Comparison of ENCODE assay signal across 1 cellular context in the genomic region with DNA sequence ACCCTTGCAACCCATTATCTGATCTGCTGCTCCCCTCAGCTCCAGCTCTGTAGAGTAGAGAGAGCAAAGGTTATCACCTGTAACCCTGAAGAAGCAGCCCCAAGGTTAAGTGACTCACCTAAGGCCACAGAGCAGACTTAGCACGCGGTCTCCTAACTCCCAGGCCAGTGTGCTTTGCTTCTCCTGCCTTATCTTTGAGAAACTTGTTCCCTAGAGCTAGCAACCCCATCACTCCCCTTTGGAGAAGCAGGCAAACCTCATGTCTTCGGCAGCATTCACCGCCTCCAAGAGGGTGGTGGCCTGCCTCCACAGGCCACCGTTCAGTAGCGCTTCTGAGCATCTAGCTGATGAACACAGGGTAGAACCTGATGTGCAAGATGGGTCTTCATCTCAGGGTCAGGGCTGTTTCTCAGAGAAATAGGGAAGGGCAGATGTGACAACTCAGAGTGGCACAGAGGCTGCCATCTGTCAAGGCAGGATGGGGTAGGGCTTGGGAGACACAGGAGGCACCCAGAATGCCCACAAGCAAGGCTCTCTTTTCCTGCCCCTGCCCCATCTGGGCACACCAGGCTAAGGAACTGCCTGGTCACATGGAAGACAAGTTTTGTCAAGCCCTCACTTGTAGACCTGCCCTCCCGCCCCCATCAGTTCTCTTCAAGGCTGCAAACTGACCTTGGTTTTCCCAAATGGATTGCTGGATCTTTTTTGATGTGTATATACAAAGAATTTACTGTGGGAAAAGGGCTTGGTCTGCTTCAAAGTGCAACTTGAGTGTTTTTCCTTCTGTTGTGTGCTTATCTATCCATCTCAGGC.
TF ChIP-seq lines count a peak whose summit lies in the region.

No MANE protein-coding gene starts in this region.

TF ChIP-seq in K562, 482 proteins besides CTCF, POLR2A, EP300 and RAD21 (continued from another document and continues in another):
- TF ChIP-seq, protein P1, sequence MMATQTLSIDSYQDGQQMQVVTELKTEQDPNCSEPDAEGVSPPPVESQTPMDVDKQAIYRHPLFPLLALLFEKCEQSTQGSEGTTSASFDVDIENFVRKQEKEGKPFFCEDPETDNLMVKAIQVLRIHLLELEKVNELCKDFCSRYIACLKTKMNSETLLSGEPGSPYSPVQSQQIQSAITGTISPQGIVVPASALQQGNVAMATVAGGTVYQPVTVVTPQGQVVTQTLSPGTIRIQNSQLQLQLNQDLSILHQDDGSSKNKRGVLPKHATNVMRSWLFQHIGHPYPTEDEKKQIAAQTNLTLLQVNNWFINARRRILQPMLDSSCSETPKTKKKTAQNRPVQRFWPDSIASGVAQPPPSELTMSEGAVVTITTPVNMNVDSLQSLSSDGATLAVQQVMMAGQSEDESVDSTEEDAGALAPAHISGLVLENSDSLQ (IDR thresholded peaks at IDR 0.05): no peak
- 0 out of 2 replicates have a peak, but pooled peaks have one; percentile 11 for TF ChIP-seq BCOR (IDR thresholded peaks at IDR 0.05)
- TF ChIP-seq C11orf30 (IDR thresholded peaks at IDR 0.05; ENCODE audit: low read depth): no peak
- TF ChIP-seq SMARCC2 (IDR thresholded peaks at IDR 0.05; ENCODE audit: low read depth): 0 out of 2 replicates have a peak, but pooled peaks have one; percentile 52
- no peak for TF ChIP-seq HNRNPK (IDR thresholded peaks at IDR 0.05; ENCODE audit: low read depth, low read length, poor library complexity, severe bottlenecking)
- no peak for TF ChIP-seq PCBP2 (IDR thresholded peaks at IDR 0.05; ENCODE audit: low read depth, low read length, poor library complexity, severe bottlenecking)
- no peak for TF ChIP-seq ZNF121 (CRISPR knock-in tag; conservative IDR thresholded peaks at IDR 0.05)
- no peak for TF ChIP-seq DEAF1 (CRISPR knock-in tag; IDR thresholded peaks at IDR 0.05)
- no peak for TF ChIP-seq TAF1 (IDR thresholded peaks at IDR 0.05; ENCODE audit: control insufficient read depth, extremely low read depth, insufficient read depth, low read length, severe bottlenecking)
- no peak for TF ChIP-seq CEBPB (tag; IDR thresholded peaks at IDR 0.05)
- no peak for TF ChIP-seq RBM25 (IDR thresholded peaks at IDR 0.05; ENCODE audit: low read depth, low read length, severe bottlenecking)
- no peak for TF ChIP-seq SREBF1 (IDR thresholded peaks at IDR 0.05; ENCODE audit: borderline replicate concordance, low read depth, low read length)
- TF ChIP-seq JUN (IDR thresholded peaks at IDR 0.05; ENCODE audit: borderline replicate concordance, low read depth, low read length): peak; percentile 81
- TF ChIP-seq JUN (CRISPR knock-in tag; IDR thresholded peaks at IDR 0.05; ENCODE audit: borderline replicate concordance): no peak
- no peak for TF ChIP-seq ZNF449 (CRISPR knock-in tag; IDR thresholded peaks at IDR 0.05)
- no peak for TF ChIP-seq GTF2A2 (tag; IDR thresholded peaks at IDR 0.05)
- no peak for TF ChIP-seq ATF1 (CRISPR knock-in tag; IDR thresholded peaks at IDR 0.05)
- no peak for TF ChIP-seq ATF1 (tag; IDR thresholded peaks at IDR 0.05)
- TF ChIP-seq ARID3A (IDR thresholded peaks at IDR 0.05; ENCODE audit: borderline replicate concordance, low read depth, low read length): no peak
- peak; percentile 83 for TF ChIP-seq L3MBTL2 (IDR thresholded peaks at IDR 0.05)
- TF ChIP-seq ZNF263 (CRISPR knock-in tag; IDR thresholded peaks at IDR 0.05; ENCODE audit: borderline replicate concordance): no peak
- no peak for TF ChIP-seq ZNF280A (IDR thresholded peaks at IDR 0.05; ENCODE audit: low read depth, partially characterized antibody)
- 0 out of 4 replicates have a peak, but pooled peaks of 1 of the 2 experiments have one; percentile 36 for TF ChIP-seq TRIM24 (IDR thresholded peaks at IDR 0.05)
- peak; percentile 59 for TF ChIP-seq POLR2AphosphoS5 (IDR thresholded peaks at IDR 0.05; ENCODE audit: control insufficient read depth, insufficient read depth, low read depth, low read length)
- no peak for TF ChIP-seq ZNF57 (CRISPR knock-in tag; IDR thresholded peaks at IDR 0.05)
- TF ChIP-seq, protein P2, sequence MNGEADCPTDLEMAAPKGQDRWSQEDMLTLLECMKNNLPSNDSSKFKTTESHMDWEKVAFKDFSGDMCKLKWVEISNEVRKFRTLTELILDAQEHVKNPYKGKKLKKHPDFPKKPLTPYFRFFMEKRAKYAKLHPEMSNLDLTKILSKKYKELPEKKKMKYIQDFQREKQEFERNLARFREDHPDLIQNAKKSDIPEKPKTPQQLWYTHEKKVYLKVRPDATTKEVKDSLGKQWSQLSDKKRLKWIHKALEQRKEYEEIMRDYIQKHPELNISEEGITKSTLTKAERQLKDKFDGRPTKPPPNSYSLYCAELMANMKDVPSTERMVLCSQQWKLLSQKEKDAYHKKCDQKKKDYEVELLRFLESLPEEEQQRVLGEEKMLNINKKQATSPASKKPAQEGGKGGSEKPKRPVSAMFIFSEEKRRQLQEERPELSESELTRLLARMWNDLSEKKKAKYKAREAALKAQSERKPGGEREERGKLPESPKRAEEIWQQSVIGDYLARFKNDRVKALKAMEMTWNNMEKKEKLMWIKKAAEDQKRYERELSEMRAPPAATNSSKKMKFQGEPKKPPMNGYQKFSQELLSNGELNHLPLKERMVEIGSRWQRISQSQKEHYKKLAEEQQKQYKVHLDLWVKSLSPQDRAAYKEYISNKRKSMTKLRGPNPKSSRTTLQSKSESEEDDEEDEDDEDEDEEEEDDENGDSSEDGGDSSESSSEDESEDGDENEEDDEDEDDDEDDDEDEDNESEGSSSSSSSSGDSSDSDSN (IDR thresholded peaks at IDR 0.05; ENCODE audit: borderline replicate concordance in 1 of 2, low read depth in 2 of 2, low read length in 2 of 2): 0 out of 4 replicates have a peak, but pooled peaks of 1 of the 2 experiments have one; percentile 46
- no peak for TF ChIP-seq ZFPM2 (CRISPR knock-in tag; IDR thresholded peaks at IDR 0.05)
- TF ChIP-seq, protein P3, sequence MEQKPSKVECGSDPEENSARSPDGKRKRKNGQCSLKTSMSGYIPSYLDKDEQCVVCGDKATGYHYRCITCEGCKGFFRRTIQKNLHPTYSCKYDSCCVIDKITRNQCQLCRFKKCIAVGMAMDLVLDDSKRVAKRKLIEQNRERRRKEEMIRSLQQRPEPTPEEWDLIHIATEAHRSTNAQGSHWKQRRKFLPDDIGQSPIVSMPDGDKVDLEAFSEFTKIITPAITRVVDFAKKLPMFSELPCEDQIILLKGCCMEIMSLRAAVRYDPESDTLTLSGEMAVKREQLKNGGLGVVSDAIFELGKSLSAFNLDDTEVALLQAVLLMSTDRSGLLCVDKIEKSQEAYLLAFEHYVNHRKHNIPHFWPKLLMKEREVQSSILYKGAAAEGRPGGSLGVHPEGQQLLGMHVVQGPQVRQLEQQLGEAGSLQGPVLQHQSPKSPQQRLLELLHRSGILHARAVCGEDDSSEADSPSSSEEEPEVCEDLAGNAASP (IDR thresholded peaks at IDR 0.05): no peak
- no peak for TF ChIP-seq ZNF384 (IDR thresholded peaks at IDR 0.05; ENCODE audit: low read depth, low read length)
- TF ChIP-seq FOXK1 (CRISPR knock-in tag; IDR thresholded peaks at IDR 0.05; ENCODE audit: borderline replicate concordance): no peak
- TF ChIP-seq SUPT5H (IDR thresholded peaks at IDR 0.05): no peak
- no peak for TF ChIP-seq SAP30 (IDR thresholded peaks at IDR 0.05; ENCODE audit: borderline replicate concordance, insufficient read depth, low read depth, low read length, poor library complexity, severe bottlenecking)
- no peak for TF ChIP-seq MEIS2 (IDR thresholded peaks at IDR 0.05; ENCODE audit: partially characterized antibody)
- TF ChIP-seq, protein P4, sequence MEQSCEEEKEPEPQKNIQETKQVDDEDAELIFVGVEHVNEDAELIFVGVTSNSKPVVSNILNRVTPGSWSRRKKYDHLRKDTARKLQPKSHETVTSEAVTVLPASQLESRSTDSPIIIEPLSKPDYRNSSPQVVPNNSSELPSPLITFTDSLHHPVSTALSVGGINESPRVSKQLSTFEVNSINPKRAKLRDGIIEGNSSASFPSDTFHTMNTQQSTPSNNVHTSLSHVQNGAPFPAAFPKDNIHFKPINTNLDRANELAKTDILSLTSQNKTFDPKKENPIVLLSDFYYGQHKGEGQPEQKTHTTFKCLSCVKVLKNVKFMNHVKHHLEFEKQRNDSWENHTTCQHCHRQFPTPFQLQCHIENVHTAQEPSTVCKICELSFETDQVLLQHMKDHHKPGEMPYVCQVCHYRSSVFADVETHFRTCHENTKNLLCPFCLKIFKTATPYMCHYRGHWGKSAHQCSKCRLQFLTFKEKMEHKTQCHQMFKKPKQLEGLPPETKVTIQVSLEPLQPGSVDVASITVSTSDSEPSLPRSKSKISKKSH (CRISPR knock-in tag; IDR thresholded peaks at IDR 0.05): no peak
- no peak for TF ChIP-seq TOE1 (IDR thresholded peaks at IDR 0.05; ENCODE audit: borderline replicate concordance)
- TF ChIP-seq TOE1 (CRISPR knock-in tag; IDR thresholded peaks at IDR 0.05; ENCODE audit: borderline replicate concordance, low read depth): peak; percentile 27; the same call in 1 of the 2 replicates
- no peak; a peak in 1 of 4 replicates for TF ChIP-seq NRF1 (conservative IDR thresholded peaks at IDR 0.05 in 1 of 2, IDR thresholded peaks at IDR 0.05 in 1 of 2)
- TF ChIP-seq HNRNPL (IDR thresholded peaks at IDR 0.05; ENCODE audit: low read depth, low read length): no peak
- no peak for TF ChIP-seq TGIF2 (CRISPR knock-in tag; IDR thresholded peaks at IDR 0.05)
- TF ChIP-seq NFE2 (IDR thresholded peaks at IDR 0.05; ENCODE audit: low read depth): no peak
- no peak for TF ChIP-seq CBX5 (IDR thresholded peaks at IDR 0.05; ENCODE audit: borderline replicate concordance, low read depth)
- no peak for TF ChIP-seq ZNF324 (CRISPR knock-in tag; IDR thresholded peaks at IDR 0.05)
- peak; percentile 30 to 69; a peak in 2 of 4 replicates for TF ChIP-seq MNT (conservative IDR thresholded peaks at IDR 0.05)
- TF ChIP-seq LCOR (CRISPR knock-in tag; IDR thresholded peaks at IDR 0.05): peak; percentile 42; the same call in 1 of the 2 replicates
- TF ChIP-seq NFXL1 (CRISPR knock-in tag; IDR thresholded peaks at IDR 0.05): no peak
- TF ChIP-seq BRCA1 (IDR thresholded peaks at IDR 0.05): no peak
- TF ChIP-seq BRCA1 (CRISPR knock-in tag; IDR thresholded peaks at IDR 0.05): no peak
- TF ChIP-seq ZNF717 (CRISPR knock-in tag; IDR thresholded peaks at IDR 0.05): no peak
- TF ChIP-seq PTBP1 (IDR thresholded peaks at IDR 0.05; ENCODE audit: low read depth, low read length): no peak
- no peak for TF ChIP-seq FOXM1 (IDR thresholded peaks at IDR 0.05; ENCODE audit: low read depth)
- TF ChIP-seq FOXM1 (CRISPR knock-in tag; IDR thresholded peaks at IDR 0.05; ENCODE audit: low read depth): no peak
